8 cellular contexts compared by ENCODE assay signal in the genomic region with DNA sequence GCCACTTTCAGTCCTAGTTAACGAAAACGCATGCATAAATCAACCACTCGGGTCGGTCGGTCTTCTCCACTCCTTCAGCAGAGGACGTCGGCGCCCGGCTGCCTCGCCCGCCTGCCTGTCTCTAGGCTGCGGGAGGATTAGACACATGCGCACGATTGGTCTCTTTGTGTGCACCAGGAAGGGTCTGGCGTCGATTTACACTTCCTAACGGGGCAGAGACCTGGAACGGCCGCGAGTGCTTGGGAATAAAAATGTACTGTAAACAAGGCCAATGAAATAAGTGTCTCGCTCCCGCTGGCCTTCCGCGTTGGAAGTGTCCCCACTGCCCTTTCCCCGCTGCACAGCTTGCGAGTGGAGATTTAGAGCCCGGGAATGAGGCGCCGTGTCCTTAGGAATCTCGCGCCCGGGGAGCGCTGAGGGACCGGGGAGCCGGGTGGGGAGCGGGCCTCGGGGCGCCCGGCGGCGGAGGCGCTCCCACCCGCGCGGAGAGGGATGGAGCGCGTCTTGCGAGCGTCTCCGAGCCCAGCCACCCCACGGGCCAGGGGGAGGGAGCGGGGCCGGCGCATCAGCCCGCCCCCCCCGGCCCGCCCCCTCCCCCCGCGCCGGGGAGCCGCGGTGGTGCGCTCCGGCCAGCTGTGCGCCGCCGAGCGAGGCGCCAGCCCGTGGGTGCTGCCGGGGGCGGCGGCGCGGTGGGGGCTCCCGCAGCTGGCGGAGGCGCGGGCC. TPM values are rescaled to one million over a fixed set of nuclear protein-coding genes. Genes with fewer than 3 reads are reported as not detected.
DNase-seq lines count a peak whose midpoint lies in the region; TF ChIP-seq lines count a peak whose summit lies in the region.

DOK6 (plus strand) TSS at position 636 of the 723 bp plus-strand sequence.

- no peaks in the 10 kb centered on the region for H3F3A ChIP-seq in smooth muscle cell (ENCODE audit: low read depth)

- H3K4me2 ChIP-seq in smooth muscle cell: peak within 1 kb of the TSS; percentile 98

- peak within 1 kb of the TSS; percentile 29 for H3K27ac Mint-ChIP-seq in activated naive CD4-positive, alpha-beta T cell treated with anti-CD3 and anti-CD28 coated beads, Interleukin-2, amount 10 ng/mL, durations not matched to agents 7 days and 5 days
- H3K27ac Mint-ChIP-seq in chondrocyte (ENCODE audit: unreplicated experiment): peak within 1 kb of the TSS; percentile 81

- TF ChIP-seq CTCF in chondrocyte (IDR thresholded peaks at IDR 0.05) (no peak), smooth muscle cell (IDR thresholded peaks at IDR 0.05; ENCODE audit: borderline replicate concordance, insufficient read depth, poor library complexity, severe bottlenecking) (no peak)

- no peaks in the 10 kb centered on the region for H3K79me2 ChIP-seq in smooth muscle cell (ENCODE audit: low read depth)

- CTCF ChIA-PET in activated naive CD4-positive, alpha-beta T cell treated with anti-CD3 and anti-CD28 coated beads, Interleukin-2, amount 10 ng/mL, durations not matched to agents 7 days and 5 days (lab: Charles Lee): no interaction called here

- H3K9me3 Mint-ChIP-seq in activated naive CD4-positive, alpha-beta T cell treated with anti-CD3 and anti-CD28 coated beads, Interleukin-2, amount 10 ng/mL, durations not matched to agents 7 days and 5 days: no peaks in the 10 kb centered on the region
- peaks cover 8% of the 10 kb centered on the region for H3K9me3 Mint-ChIP-seq in chondrocyte (ENCODE audit: low read depth)

- peaks cover 36% of the 10 kb centered on the region for H3K27me3 ChIP-seq in smooth muscle cell (ENCODE audit: low read depth)

- peaks cover 51% of the 10 kb centered on the region for H3K27me3 Mint-ChIP-seq in activated naive CD4-positive, alpha-beta T cell treated with anti-CD3 and anti-CD28 coated beads, Interleukin-2, amount 10 ng/mL, durations not matched to agents 7 days and 5 days
- peaks cover 16% of the 10 kb centered on the region for H3K27me3 Mint-ChIP-seq in chondrocyte (ENCODE audit: low read depth)

- H3K4me1 ChIP-seq in smooth muscle cell (ENCODE audit: low read depth): peaks cover 22% of the 10 kb centered on the region

- no peak for DNase-seq in activated naive CD4-positive, alpha-beta T cell treated with anti-CD3 and anti-CD28 coated beads, Interleukin-2, amount 10 ng/mL, durations not matched to agents 7 days and 5 days
- no peak for DNase-seq in activated naive CD4-positive, alpha-beta T cell (lab: John Stamatoyannopoulos, UW)
- DNase-seq in NCI-H82 (lab: John Stamatoyannopoulos, UW): peak; percentile 96
- no peak for DNase-seq in chondrocyte (ENCODE audit: low spot score)
- DNase-seq in islet precursor cell: peak; percentile 96
- DNase-seq in smooth muscle cell (lab: John Stamatoyannopoulos, UW; ENCODE audit: unreplicated experiment): peak; percentile 30
- DNase-seq in stimulated activated CD4-positive, alpha-beta T cell treated with anti-CD3 and anti-CD28 coated beads, Interleukin-4, amount 100 ng/mL, for 4 hours: no peak
- DNase-seq in GM19238 (ENCODE audit: insufficient read length, low spot score): no peak

- H3K4me3 Mint-ChIP-seq in activated naive CD4-positive, alpha-beta T cell treated with anti-CD3 and anti-CD28 coated beads, Interleukin-2, amount 10 ng/mL, durations not matched to agents 7 days and 5 days: peak within 1 kb of the TSS; percentile 54
- peak within 1 kb of the TSS; percentile 81 for H3K4me3 Mint-ChIP-seq in chondrocyte (ENCODE audit: unreplicated experiment)

- no peak within 1 kb of the TSS for H3K9ac ChIP-seq in smooth muscle cell (ENCODE audit: low read depth)

- H3K4me1 Mint-ChIP-seq in activated naive CD4-positive, alpha-beta T cell treated with anti-CD3 and anti-CD28 coated beads, Interleukin-2, amount 10 ng/mL, durations not matched to agents 7 days and 5 days: peaks cover 13% of the 10 kb centered on the region
- H3K4me1 Mint-ChIP-seq in chondrocyte (ENCODE audit: low read depth): peaks cover 23% of the 10 kb centered on the region

- H3K4me3 ChIP-seq in smooth muscle cell: peak within 1 kb of the TSS; percentile 77

- peak within 1 kb of the TSS; percentile 96 for H2AFZ ChIP-seq in smooth muscle cell (ENCODE audit: low read depth)

- H3K36me3 ChIP-seq in smooth muscle cell (ENCODE audit: low read depth): no peaks in the 10 kb centered on the region

- H3K36me3 Mint-ChIP-seq in activated naive CD4-positive, alpha-beta T cell treated with anti-CD3 and anti-CD28 coated beads, Interleukin-2, amount 10 ng/mL, durations not matched to agents 7 days and 5 days: peaks cover 5% of the 10 kb centered on the region
- peaks cover 1% of the 10 kb centered on the region for H3K36me3 Mint-ChIP-seq in chondrocyte (ENCODE audit: low read depth)

- peak within 1 kb of the TSS; percentile 26 for H3K27ac ChIP-seq in smooth muscle cell (ENCODE audit: low read depth)

- no peaks in the 10 kb centered on the region for H3K9me3 ChIP-seq in smooth muscle cell (replicated peaks; ENCODE audit: low read depth)

- peaks cover 15% of the 10 kb centered on the region for H4K20me1 ChIP-seq in smooth muscle cell (ENCODE audit: low read depth)

- 2% methylated on average over 42 of the region's 79 CpGs for WGBS in smooth muscle cell (ENCODE audit: low lambda C conversion rate)

RNA-seq across cellular contexts. Expression of gene DOK6, which starts in this region (rescaled TPM):
- 5.9 to 15.1 TPM (median 8.9 TPM) in 3 replicates for total RNA-seq in chondrocyte
- total RNA-seq in smooth muscle cell: 7.2 and 8.6 TPM in 2 replicates
- polyA plus RNA-seq in smooth muscle cell: 14.8 and 21.4 TPM in 2 replicates

Comparison
In these comparisons a context has a peak if more than half of its experiments do, and no peak if none do; other contexts are left out.
1. DNase-seq: peak in NCI-H82 (single experiment), islet precursor cell (single experiment) and smooth muscle cell (single experiment); none in activated naive CD4-positive, alpha-beta T cell treated with anti-CD3 and anti-CD28 coated beads, Interleukin-2, amount 10 ng/mL, durations not matched to agents 7 days and 5 days (single experiment), activated naive CD4-positive, alpha-beta T cell (0 of 4), chondrocyte (single experiment), stimulated activated CD4-positive, alpha-beta T cell treated with anti-CD3 and anti-CD28 coated beads, Interleukin-4, amount 100 ng/mL, for 4 hours (0 of 2) and GM19238 (single experiment).